ENCODE assay signal across 9 cellular contexts in genomic region chr13:41942462-41943094, GRCh38. TPM values are rescaled to one million over a fixed set of nuclear protein-coding genes. Genes with fewer than 3 reads are reported as not detected.
DNase-seq lines count a peak whose midpoint lies in the region; ATAC-seq and TF ChIP-seq lines count a peak whose summit lies in the region.
"Had no signal": no experiment of that assay in that cellular context is flagged by ENCODE, and none has a peak within 500 bp of the region (broad histone marks: within the 10 kb centered on the region; RNA-seq: fewer than 3 reads in every experiment).

No MANE protein-coding gene starts in this region.

- DNase-seq in NCI-H82 (lab: John Stamatoyannopoulos, UW) (peak; percentile 61), NCI-H82 treated with DMSO at 0.1 percent for 48 hours (lab: John Stamatoyannopoulos, UW; ENCODE audit: unreplicated experiment) (no peak), PC-3 (peak; percentile 34), fibroblast of villous mesenchyme (ENCODE audit: low read depth) (peak; percentile 66), skeletal muscle cell (ENCODE audit: low read depth) (peak; percentile 42), 8988T (no peak), pons (ENCODE audit: low spot score) (no peak)
- no peak for DNase-seq in activated naive CD4-positive, alpha-beta T cell (lab: John Stamatoyannopoulos, UW)

- POLR2A ChIA-PET in PC-3 (lab: Charles Lee; ENCODE audit: unreplicated experiment): no interaction called here

- H3K4me3 ChIP-seq in PC-3 (ENCODE audit: low read length) (no peak overlapping the region), fibroblast of villous mesenchyme (ENCODE audit: low read depth, low read length) (no peak overlapping the region), skeletal muscle cell (ENCODE audit: low read depth, low read length) (no peak overlapping the region)
- H3K4me3 ChIP-seq: BLaER1 had no signal

- no peak overlapping the region for H3K27ac ChIP-seq in PC-3 (ENCODE audit: low read length)
- H3K27ac ChIP-seq: BLaER1 had no signal

- H3K27me3 ChIP-seq in PC-3 (ENCODE audit: low read length): no peaks in the 10 kb centered on the region
- H3K27me3 ChIP-seq: BLaER1 had no signal

- 0 out of 2 replicates have a peak, but pooled peaks cover 3% of the 10 kb centered on the region for H4K20me1 ChIP-seq in PC-3 (ENCODE audit: low read length)
- H4K20me1 ChIP-seq: BLaER1 had no signal

- H3K4me2 ChIP-seq in PC-3 (ENCODE audit: low read length): no peak overlapping the region
- H3K4me2 ChIP-seq: BLaER1 had no signal

- BruUV-seq in PC-3 (replicated peaks; lab: Mats Ljungman, UMichigan): no TSS peak

- no peak overlapping the region for H3K9ac ChIP-seq in PC-3 (ENCODE audit: low read length)
- H3K9ac ChIP-seq: BLaER1 had no signal

- no peaks in the 10 kb centered on the region for H3K9me3 ChIP-seq in PC-3 (ENCODE audit: low read length)

- intact Hi-C loops in PC-3 (cut with micrococcal nuclease): no loop called here

- H3F3A ChIP-seq in PC-3 (ENCODE audit: low read length, unreplicated experiment): no peaks in the 10 kb centered on the region

- H3K9me2 ChIP-seq in PC-3 (replicated peaks; ENCODE audit: low read length): no peaks in the 10 kb centered on the region

- peaks cover 52% of the 10 kb centered on the region for H3K79me2 ChIP-seq in PC-3 (ENCODE audit: low read length)

- peak; percentile 67 for ATAC-seq in PC-3

- peaks cover 18% of the 10 kb centered on the region for H3K36me3 ChIP-seq in PC-3 (ENCODE audit: low read depth, low read length)

- no peak overlapping the region for H2AFZ ChIP-seq in PC-3 (ENCODE audit: low read length)

- H3K4me1 ChIP-seq in PC-3 (ENCODE audit: insufficient read depth, low read length): peaks cover 8% of the 10 kb centered on the region; the same call in 1 of the 2 replicates
- H3K4me1 ChIP-seq: BLaER1 had no signal

- CTCF ChIA-PET in PC-3 (lab: Charles Lee): interaction anchor here (1.0 kb wide), 1 partner anchor 274 kb away, joined by 3 read pairs; no protein-coding TSS in a partner anchor

- peak; percentile 38; the same call in 1 of the 2 replicates for TF ChIP-seq CTCF in PC-3 (conservative IDR thresholded peaks at IDR 0.05; ENCODE audit: low read depth, low read length)
- peak; percentile 57 for TF ChIP-seq CTCF in fibroblast of villous mesenchyme (IDR thresholded peaks at IDR 0.05; ENCODE audit: insufficient read depth, low read depth, low read length)

RNA-seq across cellular contexts. Expression of gene VWA8, which starts 18.3 kb away (rescaled TPM):
- total RNA-seq in PC-3 (2014; rRNA removed): 10.0 and 12.2 TPM in 2 replicates
- 20.9 and 33.2 TPM in 2 replicates for total RNA-seq in fibroblast of villous mesenchyme

Comparison
In these comparisons a context has a peak if more than half of its experiments do, and no peak if none do; other contexts are left out.
1. DNase-seq: peak in NCI-H82 (single experiment), PC-3 (single experiment), fibroblast of villous mesenchyme (single experiment) and skeletal muscle cell (single experiment); none in NCI-H82 treated with DMSO at 0.1 percent for 48 hours (single experiment), 8988T (single experiment), activated naive CD4-positive, alpha-beta T cell (0 of 4) and pons (single experiment).